ENCODE assay signal across 1 cellular context in the genomic region with DNA sequence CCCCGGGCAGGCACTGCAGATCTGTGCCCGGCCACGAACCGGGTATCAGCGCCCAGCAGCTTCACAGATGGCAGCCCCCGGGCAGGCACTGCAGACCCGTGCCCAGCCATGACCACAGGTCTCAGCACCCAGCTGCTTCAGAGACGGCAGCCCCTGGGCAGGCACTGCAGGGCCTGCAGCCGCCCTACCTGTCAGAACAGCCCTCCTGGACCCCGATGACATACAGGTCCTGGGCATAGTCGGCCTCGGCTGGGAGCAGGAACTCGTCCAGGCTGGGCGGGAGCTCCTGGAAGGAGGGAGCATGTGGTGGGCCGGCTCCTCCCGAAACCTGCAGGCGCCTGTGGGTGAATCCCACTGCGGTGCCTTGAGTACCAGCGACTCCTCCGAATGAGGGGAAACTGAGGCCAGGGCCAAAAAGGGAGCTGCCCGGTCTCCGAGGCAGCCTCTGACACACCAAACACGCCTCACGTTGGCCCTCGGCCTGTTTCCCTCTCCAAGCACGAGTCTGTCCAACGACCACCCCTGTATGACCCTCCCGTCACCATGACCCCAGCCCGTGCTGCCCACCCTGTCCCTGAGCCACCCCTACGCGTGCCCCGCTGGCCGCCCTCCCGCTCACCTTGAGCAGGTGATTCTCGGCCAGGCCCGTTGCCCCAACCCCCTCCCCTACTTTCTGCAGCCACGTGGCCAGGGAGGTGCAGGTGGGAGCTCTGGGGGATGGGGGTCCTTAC.
TF ChIP-seq lines count a peak whose summit lies in the region.

No MANE protein-coding gene starts in this region.

TF ChIP-seq in HEK293, 187 proteins besides CTCF, POLR2A, EP300 and RAD21 (continued from another document):
- TF ChIP-seq, protein P1, sequence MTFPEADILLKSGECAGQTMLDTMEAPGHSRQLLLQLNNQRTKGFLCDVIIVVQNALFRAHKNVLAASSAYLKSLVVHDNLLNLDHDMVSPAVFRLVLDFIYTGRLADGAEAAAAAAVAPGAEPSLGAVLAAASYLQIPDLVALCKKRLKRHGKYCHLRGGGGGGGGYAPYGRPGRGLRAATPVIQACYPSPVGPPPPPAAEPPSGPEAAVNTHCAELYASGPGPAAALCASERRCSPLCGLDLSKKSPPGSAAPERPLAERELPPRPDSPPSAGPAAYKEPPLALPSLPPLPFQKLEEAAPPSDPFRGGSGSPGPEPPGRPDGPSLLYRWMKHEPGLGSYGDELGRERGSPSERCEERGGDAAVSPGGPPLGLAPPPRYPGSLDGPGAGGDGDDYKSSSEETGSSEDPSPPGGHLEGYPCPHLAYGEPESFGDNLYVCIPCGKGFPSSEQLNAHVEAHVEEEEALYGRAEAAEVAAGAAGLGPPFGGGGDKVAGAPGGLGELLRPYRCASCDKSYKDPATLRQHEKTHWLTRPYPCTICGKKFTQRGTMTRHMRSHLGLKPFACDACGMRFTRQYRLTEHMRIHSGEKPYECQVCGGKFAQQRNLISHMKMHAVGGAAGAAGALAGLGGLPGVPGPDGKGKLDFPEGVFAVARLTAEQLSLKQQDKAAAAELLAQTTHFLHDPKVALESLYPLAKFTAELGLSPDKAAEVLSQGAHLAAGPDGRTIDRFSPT (tag by site-specific recombination; IDR thresholded peaks at IDR 0.05): peak; percentile 64
